In genomic region chr7:151435103-151435916, GRCh38 we compare ENCODE assay signal across 13 cellular contexts. TPM values are rescaled to one million over a fixed set of nuclear protein-coding genes. Genes with fewer than 3 reads are reported as not detected.
"Had no signal": no experiment of that assay in that cellular context is flagged by ENCODE, and none has a peak within 500 bp of the region (broad histone marks: within the 10 kb centered on the region; RNA-seq: fewer than 3 reads in every experiment).

No MANE protein-coding gene starts in this region.

- H3K36me3 ChIP-seq: prostate gland, right lobe of liver had no signal

- H3K27ac Mint-ChIP-seq: activated CD4-positive, alpha-beta T cell treated with anti-CD3 and anti-CD28 coated beads, Interleukin-2, amount 10 ng/mL, durations not matched to agents 7 days and 5 days; activated naive CD8-positive, alpha-beta T cell treated with anti-CD3 and anti-CD28 coated beads for 36 hours; dendritic cell treated with granulocyte-macrophage colony-stimulating factor and Interleukin-4, amounts not matched to agents 40 ng/mL and 50 ng/mL, for 4 days; type B pancreatic cell had no signal

- H3K4me3 ChIP-seq: prostate gland, right lobe of liver had no signal

- ATAC-seq: foreskin keratinocyte, left ventricle myocardium superior, right lobe of liver had no signal

- H3K27me3 Mint-ChIP-seq: activated CD4-positive, alpha-beta T cell treated with anti-CD3 and anti-CD28 coated beads, Interleukin-2, amount 10 ng/mL, durations not matched to agents 7 days and 5 days; activated naive CD8-positive, alpha-beta T cell treated with anti-CD3 and anti-CD28 coated beads for 36 hours; type B pancreatic cell had no signal

- H3K27me3 ChIP-seq: right lobe of liver had no signal

- H3K27ac ChIP-seq: foreskin keratinocyte, prostate gland, right lobe of liver had no signal

- H3K4me3 Mint-ChIP-seq: activated CD4-positive, alpha-beta T cell treated with anti-CD3 and anti-CD28 coated beads, Interleukin-2, amount 10 ng/mL, durations not matched to agents 7 days and 5 days; activated naive CD8-positive, alpha-beta T cell treated with anti-CD3 and anti-CD28 coated beads for 36 hours; dendritic cell treated with granulocyte-macrophage colony-stimulating factor and Interleukin-4, amounts not matched to agents 40 ng/mL and 50 ng/mL, for 4 days; type B pancreatic cell had no signal

- H3K9me3 Mint-ChIP-seq: activated CD4-positive, alpha-beta T cell treated with anti-CD3 and anti-CD28 coated beads, Interleukin-2, amount 10 ng/mL, durations not matched to agents 7 days and 5 days; activated naive CD8-positive, alpha-beta T cell treated with anti-CD3 and anti-CD28 coated beads for 36 hours; dendritic cell treated with granulocyte-macrophage colony-stimulating factor and Interleukin-4, amounts not matched to agents 40 ng/mL and 50 ng/mL, for 4 days; type B pancreatic cell had no signal

- DNase-seq: activated CD4-positive, alpha-beta T cell treated with anti-CD3 and anti-CD28 coated beads, Interleukin-2, amount 10 ng/mL, durations not matched to agents 7 days and 5 days; activated CD8-positive, alpha-beta memory T cell treated with anti-CD3 and anti-CD28 coated beads, Interleukin-2, amount 50 U/mL, for 48 hours; activated naive CD8-positive, alpha-beta T cell treated with anti-CD3 and anti-CD28 coated beads for 36 hours; cerebellar nuclear complex; effector memory CD4-positive, alpha-beta T cell; foreskin keratinocyte; kidney glomerular epithelial cell; left ventricle myocardium superior; right lobe of liver had no signal

- H3K9me3 ChIP-seq: prostate gland, right lobe of liver had no signal

- H3K4me1 ChIP-seq: foreskin keratinocyte, prostate gland had no signal

- H3K36me3 Mint-ChIP-seq: activated naive CD8-positive, alpha-beta T cell treated with anti-CD3 and anti-CD28 coated beads for 36 hours; type B pancreatic cell had no signal

RNA-seq across cellular contexts. Expression of gene CRYGN, which starts 4.6 kb away (rescaled TPM):
- total RNA-seq: foreskin keratinocyte, left ventricle myocardium superior, prostate gland, right lobe of liver had no signal
- polyA plus RNA-seq: foreskin keratinocyte had no signal

RNA-seq across cellular contexts. Expression of gene WDR86, which starts 25.5 kb away (rescaled TPM):
- total RNA-seq: activated naive CD8-positive, alpha-beta T cell treated with anti-CD3 and anti-CD28 coated beads for 36 hours; foreskin keratinocyte; myocyte had no signal
- polyA plus RNA-seq: foreskin keratinocyte had no signal
